ENCODE assay signal across 12 cellular contexts in the genomic region with DNA sequence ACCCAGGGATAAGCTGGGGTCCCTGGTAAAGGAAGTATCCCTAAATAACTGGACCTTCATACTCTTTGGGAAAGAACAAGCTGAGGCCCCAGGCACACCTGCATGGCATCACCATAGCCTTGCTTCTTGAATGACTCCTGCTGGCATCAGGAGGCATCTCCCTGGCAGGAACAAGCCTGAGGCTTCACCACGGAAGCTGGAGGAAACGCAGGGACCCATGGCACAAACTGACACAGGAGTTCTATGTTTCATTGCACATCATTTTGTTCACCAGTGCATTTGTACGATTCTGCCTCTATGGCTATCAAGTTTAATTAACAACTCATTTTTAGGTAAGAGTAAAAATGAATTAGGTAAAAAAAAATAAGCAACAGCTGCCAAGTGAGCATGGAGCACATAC. TPM values are rescaled to one million over a fixed set of nuclear protein-coding genes. Genes with fewer than 3 reads are reported as not detected.
A peak's percentile ranks its signal among the peaks of the same experiment; 100 is the strongest.
DNase-seq lines count a peak whose midpoint lies in the region; ATAC-seq and TF ChIP-seq lines count a peak whose summit lies in the region.
"Had no signal": no experiment of that assay in that cellular context is flagged by ENCODE, and none has a peak within 500 bp of the region (broad histone marks: within the 10 kb centered on the region; RNA-seq: fewer than 3 reads in every experiment).

No MANE protein-coding gene starts in this region.

- no peak overlapping the region for H3K4me3 ChIP-seq in BLaER1 treated with 17β-estradiol and CSF1 and Interleukin-3, amounts not matched to agents 10 nM and 100 nM
- H3K4me3 ChIP-seq in Loucy (ENCODE audit: low read length, poor library complexity, severe bottlenecking): no peak overlapping the region
- H3K4me3 ChIP-seq in epithelial cell of esophagus (ENCODE audit: low read length): no peak overlapping the region
- H3K4me3 ChIP-seq in sigmoid colon: peak overlapping the region in 1 of 4 donors; percentile 34
- H3K4me3 ChIP-seq in esophagus squamous epithelium: no peak overlapping the region
- H3K4me3 ChIP-seq: K562 had no signal

- H4K20me1 ChIP-seq in BLaER1 treated with 17β-estradiol and CSF1 and Interleukin-3, amounts not matched to agents 10 nM and 100 nM: no peaks in the 10 kb centered on the region
- no peaks in the 10 kb centered on the region for H4K20me1 ChIP-seq in Loucy (ENCODE audit: insufficient read depth, low read length, poor library complexity, severe bottlenecking)

- H3K9ac ChIP-seq in BLaER1 treated with 17β-estradiol and CSF1 and Interleukin-3, amounts not matched to agents 10 nM and 100 nM: peak overlapping the region in 2 of 11 experiments; percentile 80 to 85; a peak in 2 of 22 replicates
- no peak overlapping the region for H3K9ac ChIP-seq in Loucy (ENCODE audit: low read depth, low read length, poor library complexity, severe bottlenecking)

- peak; percentile 5 for DNase-seq in epithelial cell of esophagus (ENCODE audit: low read depth)
- DNase-seq in sigmoid colon: no peak
- no peak for DNase-seq in esophagus squamous epithelium (lab: John Stamatoyannopoulos, UW)

- no peaks in the 10 kb centered on the region for H3K27me3 ChIP-seq in BLaER1 treated with 17β-estradiol and CSF1 and Interleukin-3, amounts not matched to agents 10 nM and 100 nM
- H3K27me3 ChIP-seq in Loucy (ENCODE audit: insufficient read depth, low read length, poor library complexity, severe bottlenecking) (peaks cover 38% of the 10 kb centered on the region), sigmoid colon (no peaks in the 10 kb centered on the region), esophagus squamous epithelium (no peaks in the 10 kb centered on the region)

- 70 to 72% methylated on average over 3 of the region's 3 CpGs for WGBS in sigmoid colon, 2 donors
- WGBS in esophagus squamous epithelium, 2 donors: 31 to 55% methylated on average over 3 of the region's 3 CpGs

- H2AFZ ChIP-seq in Loucy (ENCODE audit: low read length): no peak overlapping the region

- peak overlapping the region in 6 of 11 experiments; percentile 45 to 93 (median 74); a peak in 8 of 22 replicates for H3K4me2 ChIP-seq in BLaER1 treated with 17β-estradiol and CSF1 and Interleukin-3, amounts not matched to agents 10 nM and 100 nM
- H3K4me2 ChIP-seq in Loucy (ENCODE audit: low read depth, low read length, poor library complexity, severe bottlenecking): peak overlapping the region; percentile 56

- H3K9me3 ChIP-seq in BLaER1 treated with 17β-estradiol and CSF1 and Interleukin-3, amounts not matched to agents 10 nM and 100 nM (replicated peaks in 1 of 11): no peaks in the 10 kb centered on the region
- H3K9me3 ChIP-seq in Loucy (ENCODE audit: insufficient read depth, low read depth, low read length) (no peaks in the 10 kb centered on the region), sigmoid colon (no peaks in the 10 kb centered on the region), esophagus squamous epithelium (no peaks in the 10 kb centered on the region)
- H3K9me3 ChIP-seq: lower lobe of right lung had no signal

- H3K27ac ChIP-seq in BLaER1 treated with 17β-estradiol and CSF1 and Interleukin-3, amounts not matched to agents 10 nM and 100 nM: peak overlapping the region in 3 of 11 experiments; percentile 84 to 90 (median 90); a peak in 4 of 22 replicates
- H3K27ac ChIP-seq in sigmoid colon: peak overlapping the region; percentile 1 to 49 (median 28)
- peak overlapping the region in 2 of 4 donors; percentile 66 to 67 for H3K27ac ChIP-seq in esophagus squamous epithelium
- H3K27ac ChIP-seq: coronary artery had no signal

- H3K9me2 ChIP-seq in Loucy (replicated peaks; ENCODE audit: low read depth, low read length): no peaks in the 10 kb centered on the region

- H3F3A ChIP-seq in Loucy (ENCODE audit: low read depth): no peaks in the 10 kb centered on the region

- no peak for TF ChIP-seq EP300 in sigmoid colon (IDR thresholded peaks at IDR 0.05)

- no peak for TF ChIP-seq CTCF in Loucy (conservative IDR thresholded peaks at IDR 0.05; ENCODE audit: low read length)
- TF ChIP-seq CTCF in epithelial cell of esophagus (IDR thresholded peaks at IDR 0.05; ENCODE audit: insufficient read depth, low read depth, low read length, missing control alignments): no peak
- TF ChIP-seq CTCF in sigmoid colon (IDR thresholded peaks at IDR 0.05): no peak
- no peak for TF ChIP-seq CTCF in esophagus squamous epithelium (IDR thresholded peaks at IDR 0.05)

- no peaks in the 10 kb centered on the region for H3K79me2 ChIP-seq in Loucy (ENCODE audit: insufficient read depth, low read length)

- peaks cover 10 to 33% (median 15%) of the 10 kb centered on the region in 10 experiments for H3K4me1 ChIP-seq in BLaER1 treated with 17β-estradiol and CSF1 and Interleukin-3, amounts not matched to agents 10 nM and 100 nM
- H3K4me1 ChIP-seq in Loucy (ENCODE audit: insufficient read depth, low read length, poor library complexity, severe bottlenecking): peaks cover 5% of the 10 kb centered on the region
- H3K4me1 ChIP-seq in sigmoid colon: peaks cover 0 to 16% (median 13%) of the 10 kb centered on the region in 4 donors
- peaks cover 0 to 19% (median 0%) of the 10 kb centered on the region in 3 donors for H3K4me1 ChIP-seq in esophagus squamous epithelium

- H3K36me3 ChIP-seq in BLaER1 treated with 17β-estradiol and CSF1 and Interleukin-3, amounts not matched to agents 10 nM and 100 nM: no peaks in the 10 kb centered on the region
- H3K36me3 ChIP-seq in Loucy (ENCODE audit: insufficient read depth, low read length): no peaks in the 10 kb centered on the region
- no peaks in the 10 kb centered on the region for H3K36me3 ChIP-seq in sigmoid colon
- H3K36me3 ChIP-seq in esophagus squamous epithelium: no peaks in the 10 kb centered on the region
- H3K36me3 ChIP-seq: lower lobe of right lung had no signal

- intact Hi-C loops in sigmoid colon (cut with DNase I): no loop called here
- intact Hi-C loops in esophagus squamous epithelium (cut with DNase I): no loop called here

- TF ChIP-seq POLR2A in sigmoid colon (IDR thresholded peaks at IDR 0.05) (no peak), esophagus squamous epithelium (IDR thresholded peaks at IDR 0.05) (no peak)

- ATAC-seq in HG03108 (IDR thresholded peaks at IDR 0.05; ENCODE audit: unreplicated experiment): no peak
- ATAC-seq in HG02571 (IDR thresholded peaks at IDR 0.05; ENCODE audit: unreplicated experiment): no peak
- ATAC-seq in GM19397 (IDR thresholded peaks at IDR 0.05; ENCODE audit: unreplicated experiment): no peak

RNA-seq across cellular contexts. Expression of a gene that starts 0.6 kb away (rescaled TPM):
- total RNA-seq in sigmoid colon (10 to 100 TPM in 1 of 4 donors, 1 to 10 TPM in 3; 6.3 to 10.3 (median 8.9) TPM), esophagus squamous epithelium (1 to 10 TPM in 1 of 4 donors, under 1 TPM in 3; 0.08 to 6.1 (median 0.47) TPM)
- polyA plus RNA-seq in sigmoid colon: 1 to 10 TPM; 1.1 to 1.4 (median 1.2) TPM
- total RNA-seq: H9, K562 had no signal
